In genomic region chr20:63641792-63642517, GRCh38 we compare ENCODE assay signal across 8 cellular contexts. TPM values are rescaled to one million over a fixed set of nuclear protein-coding genes. Genes with fewer than 3 reads are reported as not detected.
DNase-seq lines count a peak whose midpoint lies in the region; ATAC-seq, FAIRE-seq and TF ChIP-seq lines count a peak whose summit lies in the region.

No MANE protein-coding gene starts in this region.

- CTCF ChIA-PET in SK-N-SH (lab: Yijun Ruan, JAX), result interaction anchor here (0.7 to 1.3 kb wide), 6 partner anchors 12 to 332 kb away, joined by 3 to 5 read pairs (median 5); partner anchors contain the start of genes GMEB2 and STMN3

- no peak for FAIRE-seq in pancreas (lab: Jason Lieb, UNC)

- peaks cover 14% of the 10 kb centered on the region for H3K27me3 Mint-ChIP-seq in GM23338 (ENCODE audit: insufficient read depth, low read depth, poor library complexity)

- H3K4me2 ChIP-seq in GM23338 (peak overlapping the region; percentile 89), SK-N-SH (peak overlapping the region; percentile 71; the same call in 1 of the 2 replicates)

- peak overlapping the region; percentile 84 for H3K27ac ChIP-seq in GM23338 (ENCODE audit: low read depth)
- no peak overlapping the region; a peak in 1 of 4 replicates for H3K27ac ChIP-seq in SK-N-SH (ENCODE audit: low read depth in 2 of 2, low read length in 1 of 2)
- H3K27ac ChIP-seq in pancreas, result peak overlapping the region; percentile 68 to 83 (median 79)
- H3K27ac ChIP-seq in tibial artery, result peak overlapping the region; percentile 61 to 73

- H3K36me3 ChIP-seq in GM23338 (ENCODE audit: insufficient read depth) (no peaks in the 10 kb centered on the region), SK-N-SH (replicated peaks in 1 of 2; ENCODE audit: control insufficient read depth in 1 of 2, insufficient read depth in 2 of 2, low read length in 1 of 2) (no peaks in the 10 kb centered on the region), pancreas (no peaks in the 10 kb centered on the region), tibial artery (no peaks in the 10 kb centered on the region)

- H3K9me3 ChIP-seq in SK-N-SH (no peaks in the 10 kb centered on the region), pancreas (no peaks in the 10 kb centered on the region), tibial artery (no peaks in the 10 kb centered on the region)

- no peak overlapping the region for H3K27ac Mint-ChIP-seq in GM23338

- no peak for TF ChIP-seq EP300 in SK-N-SH (IDR thresholded peaks at IDR 0.05; ENCODE audit: borderline replicate concordance in 1 of 2, low read depth in 1 of 2, low read length in 1 of 2)

- H3F3A ChIP-seq in GM23338 (replicated peaks; ENCODE audit: low read depth), result peaks cover 9% of the 10 kb centered on the region; the same call in 1 of the 2 replicates
- no peaks in the 10 kb centered on the region for H3F3A ChIP-seq in SK-N-SH (replicated peaks; ENCODE audit: insufficient read depth)

- H3K4me3 ChIP-seq in GM23338 (peak overlapping the region; percentile 79), SK-N-SH (ENCODE audit: low read depth in 2 of 2, low read length in 1 of 2) (peak overlapping the region in 1 of 2 experiments; percentile 44; a peak in 2 of 4 replicates), pancreas (peak overlapping the region; percentile 48 to 68 (median 61)), tibial artery (peak overlapping the region; percentile 49 to 70)

- H3K9ac ChIP-seq in SK-N-SH, result no peak overlapping the region

- H3K79me2 ChIP-seq in GM23338 (replicated peaks; ENCODE audit: insufficient read depth), result no peaks in the 10 kb centered on the region
- 0 out of 2 replicates have a peak, but pooled peaks cover 4% of the 10 kb centered on the region for H3K79me2 ChIP-seq in SK-N-SH (ENCODE audit: insufficient read depth)

- H3K36me3 Mint-ChIP-seq in GM23338 (ENCODE audit: low read depth), result peaks cover 3% of the 10 kb centered on the region; the same call in 2 of the 3 replicates

- no peak for TF ChIP-seq RAD21 in SK-N-SH (IDR thresholded peaks at IDR 0.05; ENCODE audit: low read length)

- H3K9me3 Mint-ChIP-seq in GM23338, result no peaks in the 10 kb centered on the region

- 29% methylated on average over 7 of the region's 85 CpGs for WGBS in SK-N-SH (ENCODE audit: low lambda C conversion rate)
- 1% methylated on average over 52 to 85 of the region's 85 CpGs for WGBS in pancreas, 2 donors

- H2AFZ ChIP-seq in GM23338, result no peak overlapping the region
- no peak overlapping the region for H2AFZ ChIP-seq in SK-N-SH (ENCODE audit: low read depth)

- H3K4me1 ChIP-seq in GM23338 (ENCODE audit: insufficient read depth) (peaks cover 7% of the 10 kb centered on the region; the same call in 1 of the 2 replicates), SK-N-SH (ENCODE audit: control insufficient read depth in 1 of 2, insufficient read depth in 2 of 2, low read depth in 1 of 2, low read length in 1 of 2) (peaks cover 0 to 13% of the 10 kb centered on the region in 2 experiments; a peak in 1 of 4 replicates), pancreas (no peaks in the 10 kb centered on the region), tibial artery (peaks cover 0 to 14% (median 9%) of the 10 kb centered on the region in 4 donors)

- ATAC-seq in GM23338 (peak; percentile 74), pancreas (peak; percentile 89 to 92 (median 90))

- POLR2A ChIA-PET in SK-N-SH (lab: Yijun Ruan, JAX), result interaction anchor here (0.9 to 2.3 kb wide), 3 partner anchors 10 to 15 kb away, joined by 4 to 12 read pairs (median 4); partner anchors contain the start of genes GMEB2 and STMN3

- peaks cover 11% of the 10 kb centered on the region for H3K4me1 Mint-ChIP-seq in GM23338

- peak overlapping the region; percentile 80; the same call in 2 of the 3 replicates for H3K4me3 Mint-ChIP-seq in GM23338

- H4K20me1 ChIP-seq in GM23338 (replicated peaks; ENCODE audit: insufficient read depth), result no peaks in the 10 kb centered on the region; the same call in 1 of the 2 replicates
- peaks cover 8% of the 10 kb centered on the region; the same call in 1 of the 2 replicates for H4K20me1 ChIP-seq in SK-N-SH (ENCODE audit: insufficient read depth)

- DNase-seq in ELF-1 (ENCODE audit: low read depth, low spot score) (peak; percentile 95), GM23338 (ENCODE audit: low spot score) (peak; percentile 96), M059J (ENCODE audit: low read depth) (peak; percentile 64), SK-N-SH (peak; percentile 99), head of caudate nucleus (peak; percentile 55 to 96 (median 88)), pancreas (peak; percentile 92 to 99 (median 96)), tibial artery (peak; percentile 79 to 91)
- peak; percentile 99 for DNase-seq in activated naive CD4-positive, alpha-beta T cell treated with anti-CD3 and anti-CD28 coated beads, Interleukin-2, amount 50 U/mL, for 16 hours

- TF ChIP-seq CTCF in GM23338 (conservative IDR thresholded peaks at IDR 0.05; ENCODE audit: low read depth in 2 of 2) (peak in 1 of 2 experiments; percentile 40; a peak in 3 of 4 replicates), SK-N-SH (IDR thresholded peaks at IDR 0.05) (peak; percentile 17), pancreas (IDR thresholded peaks at IDR 0.05) (peak; percentile 14 to 32 (median 25)), tibial artery (IDR thresholded peaks at IDR 0.05) (peak; percentile 28 to 53)

- H3K9me2 ChIP-seq in GM23338 (ENCODE audit: insufficient read depth) (no peaks in the 10 kb centered on the region), SK-N-SH (no peaks in the 10 kb centered on the region)

- intact Hi-C loops in head of caudate nucleus (cut with DNase I), result no loop called here
- intact Hi-C loops in pancreas (cut with DNase I), result no loop called here
- intact Hi-C loops in tibial artery (cut with DNase I; ENCODE audit: low total_unique reads), result loop anchor here (5.0 kb wide), 1 partner anchor 120 kb away; the partner anchor contains the start of gene PPDPF

- H3K27me3 ChIP-seq in GM23338 (ENCODE audit: insufficient read depth), result no peaks in the 10 kb centered on the region
- no peaks in the 10 kb centered on the region for H3K27me3 ChIP-seq in SK-N-SH (ENCODE audit: insufficient read depth)
- H3K27me3 ChIP-seq in pancreas, result no peaks in the 10 kb centered on the region
- H3K27me3 ChIP-seq in tibial artery, result peaks cover 0 to 4% of the 10 kb centered on the region in 2 donors

TF ChIP-seq in GM23338, 12 proteins besides CTCF, POLR2A, EP300 and RAD21:
- TF ChIP-seq JUNB (IDR thresholded peaks at IDR 0.05; ENCODE audit: unreplicated experiment) (no peak), POLR2AphosphoS5 (IDR thresholded peaks at IDR 0.05; ENCODE audit: low read depth) (peak; percentile 67)
TF ChIP-seq in GM23338: peak in this region for 1.

TF ChIP-seq in SK-N-SH, 30 proteins besides CTCF, POLR2A, EP300 and RAD21:
- TF ChIP-seq SMC3 (IDR thresholded peaks at IDR 0.05; ENCODE audit: low read depth, low read length), result 0 out of 2 replicates have a peak, but pooled peaks have one; percentile 4
- TF ChIP-seq NRF1 (IDR thresholded peaks at IDR 0.05; ENCODE audit: low read depth, low read length), result peak; percentile 62
- TF ChIP-seq CHD2 (IDR thresholded peaks at IDR 0.05; ENCODE audit: low read length, partially characterized antibody), result no peak
TF ChIP-seq in SK-N-SH: peak in this region for 2.

RNA-seq across cellular contexts. Expression of gene STMN3, which starts 11.3 kb away (rescaled TPM):
- total RNA-seq in GM23338 (2014; rRNA removed; shearing (Covaris generic)), result 42.7 and 61.3 TPM in 2 replicates
- 28.6 and 29.7 TPM in 2 replicates for polyA plus RNA-seq in GM23338 (2016; fragmentation: Nextera tagmentation; extraction: Ambion mirVana)
- total RNA-seq in M059J (2014; rRNA removed; shearing (Covaris generic)), result 0.89 and 2.6 TPM in 2 replicates
- polyA plus RNA-seq in SK-N-SH (2012; rRNA removed), result 89.8 and 111 TPM in 2 replicates
- polyA plus RNA-seq in SK-N-SH (2012; cell fraction: cytosol; rRNA removed), result 58.5 and 83.6 TPM in 2 replicates
- polyA plus RNA-seq in SK-N-SH (2012; cell fraction: nucleus; rRNA removed), result 103 and 122 TPM in 2 replicates
- 10 to 100 TPM in 2 of 6 donors, 1 to 10 TPM in 4; 4.4 to 13.1 (median 7.9) TPM for total RNA-seq in pancreas
- polyA plus RNA-seq in pancreas, result 10 to 100 TPM; 17.4 to 37.8 TPM

RNA-seq across cellular contexts. Expression of gene GMEB2, which starts 15.1 kb away (rescaled TPM):
- total RNA-seq in GM23338 (2014; rRNA removed; shearing (Covaris generic)), result 19.3 and 20.6 TPM in 2 replicates
- polyA plus RNA-seq in GM23338 (2016; fragmentation: Nextera tagmentation; extraction: Ambion mirVana) (4.4 and 4.9 TPM in 2 replicates), SK-N-SH (2012; rRNA removed) (5.6 and 6.5 TPM in 2 replicates), pancreas (10 to 100 TPM in 1 of 2 donors, 1 to 10 TPM in 1; 8.8 to 10.4 TPM)
- total RNA-seq in M059J (2014; rRNA removed; shearing (Covaris generic)), result 9.6 and 19.6 TPM in 2 replicates
- 3.2 and 4.9 TPM in 2 replicates for polyA plus RNA-seq in SK-N-SH (2012; cell fraction: cytosol; rRNA removed)
- 9.9 and 10.9 TPM in 2 replicates for polyA plus RNA-seq in SK-N-SH (2012; cell fraction: nucleus; rRNA removed)
- 1 to 10 TPM; 4.1 to 8.2 (median 5.2) TPM for total RNA-seq in pancreas

RNA-seq across cellular contexts. Expression of gene RTEL1, which starts 16.2 kb away (rescaled TPM):
- total RNA-seq in GM23338 (2014; rRNA removed; shearing (Covaris generic)), result 26.5 and 34.5 TPM in 2 replicates
- polyA plus RNA-seq in GM23338 (2016; fragmentation: Nextera tagmentation; extraction: Ambion mirVana) (13.5 and 14.2 TPM in 2 replicates), SK-N-SH (2012; rRNA removed) (9.9 and 12.9 TPM in 2 replicates), pancreas (10 to 100 TPM; 28.4 to 36.6 TPM)
- 4.0 and 9.9 TPM in 2 replicates for total RNA-seq in M059J (2014; rRNA removed; shearing (Covaris generic))
- 1.5 and 2.4 TPM in 2 replicates for polyA plus RNA-seq in SK-N-SH (2012; cell fraction: cytosol; rRNA removed)
- 82.0 and 145 TPM in 2 replicates for polyA plus RNA-seq in SK-N-SH (2012; cell fraction: nucleus; rRNA removed)
- 10 to 100 TPM; 10.5 to 19.2 (median 13.9) TPM for total RNA-seq in pancreas

RNA-seq across cellular contexts. Expression of gene TNFRSF6B, which starts 54.5 kb away (rescaled TPM):
- total RNA-seq in GM23338 (2014; rRNA removed; shearing (Covaris generic)), result 0.28 and 3.8 TPM in 2 replicates
- not detected in 2 replicates for polyA plus RNA-seq in GM23338 (2016; fragmentation: Nextera tagmentation; extraction: Ambion mirVana)
- total RNA-seq in M059J (2014; rRNA removed; shearing (Covaris generic)), result 1.9 TPM in 1 of 2 replicates, not detected in the other
- 8.2 and 9.4 TPM in 2 replicates for polyA plus RNA-seq in SK-N-SH (2012; rRNA removed)
- 3.6 and 6.1 TPM in 2 replicates for polyA plus RNA-seq in SK-N-SH (2012; cell fraction: cytosol; rRNA removed)
- polyA plus RNA-seq in SK-N-SH (2012; cell fraction: nucleus; rRNA removed), result 18.3 and 28.9 TPM in 2 replicates
- total RNA-seq in pancreas, result 1 to 10 TPM in 4 of 6 donors, under 1 TPM in 2; 0.31 to 2.7 (median 1.7) TPM
- polyA plus RNA-seq in pancreas, result 10 to 100 TPM; 14.0 to 31.0 TPM

Comparison
In these comparisons a context has a peak if more than half of its experiments do, and no peak if none do; other contexts are left out.
1. H3K27ac ChIP-seq: peak in GM23338 (single experiment), pancreas (4 of 4) and tibial artery (2 of 2); none in SK-N-SH (0 of 2).
2. Peak in every context shown above with its lines, with median percentiles within 50 percentile points of each other: DNase-seq.